Comparison of ENCODE assay signal across 9 cellular contexts in genomic region chr6:40997256-40997957, GRCh38. TPM values are rescaled to one million over a fixed set of nuclear protein-coding genes. Genes with fewer than 3 reads are reported as not detected.
DNase-seq lines count a peak whose midpoint lies in the region; TF ChIP-seq lines count a peak whose summit lies in the region.
"Had no signal": no experiment of that assay in that cellular context is flagged by ENCODE, and none has a peak within 500 bp of the region (broad histone marks: within the 10 kb centered on the region; RNA-seq: fewer than 3 reads in every experiment).

No MANE protein-coding gene starts in this region.

- H2AFZ ChIP-seq in trophoblast cell (ENCODE audit: insufficient read depth, low read length, poor library complexity), result no peak overlapping the region

- H3K4ac ChIP-seq in trophoblast cell (ENCODE audit: low read depth, low read length), result no peak overlapping the region

- peak overlapping the region; percentile 65 for H3K27ac ChIP-seq in cardiac muscle cell
- peak overlapping the region; percentile 57 for H3K27ac ChIP-seq in trophoblast cell (ENCODE audit: low read depth, low read length)
- no peak overlapping the region for H3K27ac ChIP-seq in tibial artery

- WGBS in trophoblast cell (ENCODE audit: extremely low coverage, insufficient coverage, insufficient read length), result no CpG with 5 or more reads among the region's 4 CpGs

- no peaks in the 10 kb centered on the region for H3K36me3 ChIP-seq in cardiac muscle cell
- H3K36me3 ChIP-seq in trophoblast cell (ENCODE audit: control insufficient read depth in 1 of 2, insufficient read depth in 2 of 2, low read length in 2 of 2), result no peaks in the 10 kb centered on the region
- no peaks in the 10 kb centered on the region for H3K36me3 ChIP-seq in tibial artery

- no peak overlapping the region for H3K18ac ChIP-seq in trophoblast cell (ENCODE audit: low read length)

- no peak overlapping the region for H3K4me3 ChIP-seq in cardiac muscle cell
- no peak overlapping the region for H3K4me3 ChIP-seq in trophoblast cell (ENCODE audit: low read depth, low read length)
- no peak overlapping the region for H3K4me3 ChIP-seq in tibial artery

- peaks cover 33% of the 10 kb centered on the region for H3K4me1 ChIP-seq in cardiac muscle cell (ENCODE audit: low read depth)
- peaks cover 20 to 21% of the 10 kb centered on the region in 2 experiments for H3K4me1 ChIP-seq in trophoblast cell (ENCODE audit: control insufficient read depth in 1 of 2, insufficient read depth in 2 of 2, low read length in 2 of 2)
- no peaks in the 10 kb centered on the region for H3K4me1 ChIP-seq in tibial artery

- no peak overlapping the region for H3K9ac ChIP-seq in trophoblast cell (ENCODE audit: low read length)

- H3K4me2 ChIP-seq in trophoblast cell (ENCODE audit: low read length), result peak overlapping the region; percentile 44

- no peak overlapping the region for H2AK5ac ChIP-seq in trophoblast cell (ENCODE audit: low read length)

- H3K79me1 ChIP-seq in trophoblast cell (ENCODE audit: low read length), result peaks cover 6% of the 10 kb centered on the region

- no peak overlapping the region for H2BK120ac ChIP-seq in trophoblast cell (ENCODE audit: insufficient read depth, low read length, poor library complexity)

- DNase-seq in ELF-1 (ENCODE audit: low read depth, low spot score) (peak; percentile 95), RPMI7951 (ENCODE audit: low read depth) (peak; percentile 72), cardiac muscle cell (ENCODE audit: low read depth in 1 of 2, low spot score in 1 of 2) (peak; percentile 15 to 71), trophoblast cell (peak in 1 of 2 donors; percentile 9), NK-92 (lab: John Stamatoyannopoulos, UW; ENCODE audit: unreplicated experiment) (no peak), tibial artery (no peak)
- no peak for DNase-seq in activated CD8-positive, alpha-beta memory T cell treated with anti-CD3 and anti-CD28 coated beads, Interleukin-2, amount 50 U/mL, for 4 hours
- no peak for DNase-seq in activated effector memory CD4-positive, alpha-beta T cell treated with Interleukin-2 at 50 U/mL for 16 hours

- no peak overlapping the region for H2BK5ac ChIP-seq in trophoblast cell (ENCODE audit: low read depth, low read length, poor library complexity)

- H4K12ac ChIP-seq in trophoblast cell (ENCODE audit: low read depth, low read length), result no peak overlapping the region

- no peak overlapping the region for H4K8ac ChIP-seq in trophoblast cell (ENCODE audit: low read depth, low read length)

- no peaks in the 10 kb centered on the region for H3K79me2 ChIP-seq in trophoblast cell (ENCODE audit: control insufficient read depth, insufficient read depth, low read length, poor library complexity)

- no peak overlapping the region for H3K23ac ChIP-seq in trophoblast cell (ENCODE audit: low read length)

- TF ChIP-seq CTCF in cardiac muscle cell (IDR thresholded peaks at IDR 0.05; ENCODE audit: low read depth, low read length) (no peak), tibial artery (IDR thresholded peaks at IDR 0.05) (no peak)

- peak overlapping the region; percentile 24 for H4K91ac ChIP-seq in trophoblast cell (ENCODE audit: low read depth, low read length)

- no peak overlapping the region for H2BK12ac ChIP-seq in trophoblast cell (ENCODE audit: low read length)

- no peak overlapping the region for H3K14ac ChIP-seq in trophoblast cell (ENCODE audit: low read length)

- H3K9me3 ChIP-seq in cardiac muscle cell (ENCODE audit: low read depth) (no peaks in the 10 kb centered on the region), trophoblast cell (ENCODE audit: insufficient read depth, low read depth, low read length) (peaks cover 2% of the 10 kb centered on the region), tibial artery (no peaks in the 10 kb centered on the region)

- no peaks in the 10 kb centered on the region for H3K27me3 ChIP-seq in cardiac muscle cell
- H3K27me3 ChIP-seq in trophoblast cell (ENCODE audit: insufficient read depth, low read length), result no peaks in the 10 kb centered on the region
- peaks cover 0 to under 1% of the 10 kb centered on the region in 2 donors for H3K27me3 ChIP-seq in tibial artery

- intact Hi-C loops in tibial artery (cut with DNase I; ENCODE audit: low total_unique reads), result no loop called here

RNA-seq across cellular contexts. Expression of gene UNC5CL, which starts 41.6 kb away (rescaled TPM):
- 0.10 and 0.12 TPM in 2 replicates for total RNA-seq in RPMI7951 (2014; rRNA removed; shearing (Covaris generic))
- 7.6 and 13.9 TPM in 2 replicates for total RNA-seq in cardiac muscle cell
- 3.3 and 5.3 TPM in 2 replicates for polyA plus RNA-seq in cardiac muscle cell
- polyA plus RNA-seq in trophoblast cell (2013), result 0.57 and 0.70 TPM in 2 replicates

RNA-seq across cellular contexts. Expression of gene TSPO2, which starts 44.9 kb away (rescaled TPM):
- not detected in 2 replicates for total RNA-seq in RPMI7951 (2014; rRNA removed; shearing (Covaris generic))
- not detected in 2 replicates for total RNA-seq in cardiac muscle cell
- polyA plus RNA-seq in cardiac muscle cell, result not detected in 2 replicates
- polyA plus RNA-seq in trophoblast cell (2013), result not detected in 2 replicates
- total RNA-seq: SK-MEL-5 had no signal

RNA-seq across cellular contexts. Expression of gene APOBEC2, which starts 55.6 kb away (rescaled TPM):
- total RNA-seq in RPMI7951 (2014; rRNA removed; shearing (Covaris generic)), result not detected in 2 replicates
- 135 and 172 TPM in 2 replicates for total RNA-seq in cardiac muscle cell
- polyA plus RNA-seq in cardiac muscle cell, result 107 and 156 TPM in 2 replicates
- 0.60 and 0.69 TPM in 2 replicates for polyA plus RNA-seq in trophoblast cell (2013)
- total RNA-seq: SK-MEL-5 had no signal

Comparison
In these comparisons a context has a peak if more than half of its experiments do, and no peak if none do; other contexts are left out.
1. DNase-seq: peak in ELF-1 (single experiment), RPMI7951 (single experiment) and cardiac muscle cell (2 of 2); none in NK-92 (single experiment), tibial artery (0 of 2), activated CD8-positive, alpha-beta memory T cell treated with anti-CD3 and anti-CD28 coated beads, Interleukin-2, amount 50 U/mL, for 4 hours (single experiment) and activated effector memory CD4-positive, alpha-beta T cell treated with Interleukin-2 at 50 U/mL for 16 hours (single experiment).
2. H3K27ac ChIP-seq: peak in cardiac muscle cell (single experiment) and trophoblast cell (single experiment); none in tibial artery (0 of 2).
3. RNA of gene APOBEC2, which starts 55.6 kb away (total RNA-seq): 135 to 172 TPM in cardiac muscle cell; not detected in RPMI7951; every median in the first group is over 100 times any median in the second.